Comparison of ENCODE assay signal across 10 cellular contexts in genomic region chr1:33902486-33903209, GRCh38. TPM values are rescaled to one million over a fixed set of nuclear protein-coding genes. Genes with fewer than 3 reads are reported as not detected.
DNase-seq lines count a peak whose midpoint lies in the region; ATAC-seq and TF ChIP-seq lines count a peak whose summit lies in the region.
"Had no signal": no experiment of that assay in that cellular context is flagged by ENCODE, and none has a peak within 500 bp of the region (broad histone marks: within the 10 kb centered on the region; RNA-seq: fewer than 3 reads in every experiment).

No MANE protein-coding gene starts in this region.

- H3K27ac Mint-ChIP-seq in stimulated activated naive CD8-positive, alpha-beta T cell treated with anti-CD3 and anti-CD28 coated beads, Interleukin-15, amount 100 ng/mL, for 72 hours, result peak overlapping the region in 1 of 2 donors; percentile 15
- H3K27ac Mint-ChIP-seq: activated CD4-positive, alpha-beta T cell treated with anti-CD3 and anti-CD28 coated beads, Interleukin-2, amount 10 ng/mL, durations not matched to agents 7 days and 5 days had no signal

- WGBS in gastroesophageal sphincter (ENCODE audit: low coverage in 1 of 2), 2 donors, result 27 to 65% methylated on average over 3 of the region's 6 CpGs

- no peak for TF ChIP-seq POLR2A in gastroesophageal sphincter (IDR thresholded peaks at IDR 0.05)

- peak overlapping the region in 1 of 2 donors; percentile 48 for H3K27ac ChIP-seq in right atrium auricular region
- H3K27ac ChIP-seq in gastroesophageal sphincter, result no peak overlapping the region
- H3K27ac ChIP-seq: testis had no signal

- H3K4me3 Mint-ChIP-seq in stimulated activated naive CD8-positive, alpha-beta T cell treated with anti-CD3 and anti-CD28 coated beads, Interleukin-15, amount 100 ng/mL, for 72 hours, result no peak overlapping the region
- H3K4me3 Mint-ChIP-seq: activated CD4-positive, alpha-beta T cell treated with anti-CD3 and anti-CD28 coated beads, Interleukin-2, amount 10 ng/mL, durations not matched to agents 7 days and 5 days had no signal

- H3K4me1 ChIP-seq in right atrium auricular region, result peaks cover 0 to 14% of the 10 kb centered on the region in 2 donors
- H3K4me1 ChIP-seq in gastroesophageal sphincter, result no peaks in the 10 kb centered on the region
- H3K4me1 ChIP-seq: testis had no signal

- H3K27me3 ChIP-seq in right atrium auricular region (no peaks in the 10 kb centered on the region), gastroesophageal sphincter (peaks cover 19% of the 10 kb centered on the region)
- H3K27me3 ChIP-seq: testis had no signal

- H3K4me3 ChIP-seq in right atrium auricular region, result no peak overlapping the region
- no peak overlapping the region for H3K4me3 ChIP-seq in gastroesophageal sphincter
- H3K4me3 ChIP-seq: testis had no signal

- no peaks in the 10 kb centered on the region for H3K4me1 Mint-ChIP-seq in stimulated activated naive CD8-positive, alpha-beta T cell treated with anti-CD3 and anti-CD28 coated beads, Interleukin-15, amount 100 ng/mL, for 72 hours
- H3K4me1 Mint-ChIP-seq: activated CD4-positive, alpha-beta T cell treated with anti-CD3 and anti-CD28 coated beads, Interleukin-2, amount 10 ng/mL, durations not matched to agents 7 days and 5 days had no signal

- no peaks in the 10 kb centered on the region for H3K9me3 ChIP-seq in right atrium auricular region
- no peaks in the 10 kb centered on the region for H3K9me3 ChIP-seq in gastroesophageal sphincter
- H3K9me3 ChIP-seq: testis had no signal

- no peak for TF ChIP-seq CTCF in right atrium auricular region (IDR thresholded peaks at IDR 0.05)
- no peak for TF ChIP-seq CTCF in gastroesophageal sphincter (IDR thresholded peaks at IDR 0.05)

- H3K27me3 Mint-ChIP-seq in stimulated activated naive CD8-positive, alpha-beta T cell treated with anti-CD3 and anti-CD28 coated beads, Interleukin-15, amount 100 ng/mL, for 72 hours, result peaks cover 25% of the 10 kb centered on the region

- peak; percentile 81 for ATAC-seq in GM18858 (IDR thresholded peaks at IDR 0.05; ENCODE audit: unreplicated experiment)
- ATAC-seq in GM21576 (IDR thresholded peaks at IDR 0.05; ENCODE audit: unreplicated experiment), result peak; percentile 74
- peak; percentile 73 for ATAC-seq in HG03460 (IDR thresholded peaks at IDR 0.05; ENCODE audit: unreplicated experiment)
- no peak for ATAC-seq in gastroesophageal sphincter
- ATAC-seq in stimulated activated naive CD8-positive, alpha-beta T cell treated with anti-CD3 and anti-CD28 coated beads, Interleukin-15, amount 100 ng/mL, for 72 hours, result no peak

- no peak for TF ChIP-seq EP300 in gastroesophageal sphincter (IDR thresholded peaks at IDR 0.05)

- no peaks in the 10 kb centered on the region for H3K36me3 ChIP-seq in right atrium auricular region
- no peaks in the 10 kb centered on the region for H3K36me3 ChIP-seq in gastroesophageal sphincter

- peaks cover 0 to 7% of the 10 kb centered on the region in 2 donors for H3K9me3 Mint-ChIP-seq in stimulated activated naive CD8-positive, alpha-beta T cell treated with anti-CD3 and anti-CD28 coated beads, Interleukin-15, amount 100 ng/mL, for 72 hours
- H3K9me3 Mint-ChIP-seq: activated CD4-positive, alpha-beta T cell treated with anti-CD3 and anti-CD28 coated beads, Interleukin-2, amount 10 ng/mL, durations not matched to agents 7 days and 5 days had no signal

- peak; percentile 50 for DNase-seq in right atrium auricular region (ENCODE audit: low spot score)
- DNase-seq in HK-2 (ENCODE audit: unreplicated experiment), result no peak
- DNase-seq in DMS114 treated with DMSO at 0.1 percent for 48 hours (lab: John Stamatoyannopoulos, UW; ENCODE audit: unreplicated experiment), result no peak
- DNase-seq in stimulated activated naive CD8-positive, alpha-beta T cell treated with anti-CD3 and anti-CD28 coated beads, Interleukin-15, amount 100 ng/mL, for 72 hours, result no peak
- DNase-seq: activated CD4-positive, alpha-beta T cell treated with anti-CD3 and anti-CD28 coated beads, Interleukin-2, amount 10 ng/mL, durations not matched to agents 7 days and 5 days; testis had no signal

RNA-seq across cellular contexts. Expression of gene HMGB4, which starts 38.8 kb away (rescaled TPM):
- total RNA-seq in right atrium auricular region (not detected), gastroesophageal sphincter (not detected)
- total RNA-seq: activated CD4-positive, alpha-beta T cell treated with anti-CD3 and anti-CD28 coated beads, Interleukin-2, amount 10 ng/mL, durations not matched to agents 7 days and 5 days had no signal

Comparison
In these comparisons a context has a peak if more than half of its experiments do, and no peak if none do; other contexts are left out.
1. ATAC-seq: peak in GM18858 (single experiment), GM21576 (single experiment) and HG03460 (single experiment); none in gastroesophageal sphincter (single experiment) and stimulated activated naive CD8-positive, alpha-beta T cell treated with anti-CD3 and anti-CD28 coated beads, Interleukin-15, amount 100 ng/mL, for 72 hours (single experiment).